Comparison of ENCODE assay signal across 17 cellular contexts in the genomic region with DNA sequence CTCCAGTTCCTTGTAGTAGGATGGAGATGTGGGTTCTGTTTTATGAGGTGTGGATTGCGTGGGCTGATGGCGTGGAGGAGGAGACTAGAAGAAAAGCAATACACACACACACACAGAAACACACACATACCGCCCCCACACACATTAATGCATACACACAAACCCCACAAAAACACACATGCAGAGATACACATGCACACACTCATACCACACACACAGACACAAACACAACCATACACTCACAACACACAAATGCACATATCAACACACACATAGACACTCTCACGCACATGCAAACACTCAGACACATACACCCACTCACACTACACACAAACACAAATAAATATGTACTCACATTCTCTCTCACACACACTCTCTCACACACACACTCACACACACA.
A peak's percentile ranks its signal among the peaks of the same experiment; 100 is the strongest.
DNase-seq lines count a peak whose midpoint lies in the region; ATAC-seq and TF ChIP-seq lines count a peak whose summit lies in the region.
"Had no signal": no experiment of that assay in that cellular context is flagged by ENCODE, and none has a peak within 500 bp of the region (broad histone marks: within the 10 kb centered on the region; RNA-seq: fewer than 3 reads in every experiment).

No MANE protein-coding gene starts in this region.

- no peak for TF ChIP-seq POLR2A in upper lobe of left lung (IDR thresholded peaks at IDR 0.05)

- H3K9me3 ChIP-seq in GM23248 (ENCODE audit: low read depth), result no peaks in the 10 kb centered on the region
- no peaks in the 10 kb centered on the region for H3K9me3 ChIP-seq in ascending aorta
- H3K9me3 ChIP-seq in hepatocyte (ENCODE audit: low read depth), result no peaks in the 10 kb centered on the region
- no peaks in the 10 kb centered on the region for H3K9me3 ChIP-seq in upper lobe of left lung
- H3K9me3 ChIP-seq: SJSA1 had no signal

- H3K4me1 ChIP-seq in GM23248 (ENCODE audit: insufficient read depth) (peaks cover 44% of the 10 kb centered on the region), ascending aorta (peaks cover 15 to 36% of the 10 kb centered on the region in 2 donors), hepatocyte (ENCODE audit: insufficient read depth) (peaks cover 38% of the 10 kb centered on the region), upper lobe of left lung (peaks cover 16 to 31% (median 24%) of the 10 kb centered on the region in 4 donors)

- H3K27ac ChIP-seq in GM23248 (peak overlapping the region; percentile 65), ascending aorta (peak overlapping the region; percentile 55 to 93), hepatocyte (peak overlapping the region; percentile 97), upper lobe of left lung (peak overlapping the region in 1 of 4 donors; percentile 77)
- H3K27ac ChIP-seq: KMS-11, SJSA1 had no signal

- WGBS in GM23248 (ENCODE audit: low coverage in 1 of 2, low lambda C conversion rate in 2 of 2, missing lambda C conversion rate in 2 of 2), 2 experiments, result 93 to 97% methylated on average over 4 of the region's 4 CpGs
- 83% methylated on average over 4 of the region's 4 CpGs for WGBS in hepatocyte (ENCODE audit: low lambda C conversion rate, missing lambda C conversion rate)
- WGBS in upper lobe of left lung, 2 donors, result 75 to 87% methylated on average over 4 of the region's 4 CpGs

- H3K27ac Mint-ChIP-seq in progenitor cell of endocrine pancreas, result peak overlapping the region; percentile 38
- H3K27ac Mint-ChIP-seq: natural killer cell; stimulated activated naive CD8-positive, alpha-beta T cell treated with anti-CD3 and anti-CD28 coated beads, Interleukin-15, Interleukin-2, amounts not matched to agents 100 ng/mL and 50 ng/mL, for 24 hours; T-helper 2 cell treated with Interferon-gamma antibody and Interleukin-4, amounts not matched to agents 5 μg/mL and 100 μg/mL, for 36 hours had no signal

- peaks cover 42% of the 10 kb centered on the region for H3F3A ChIP-seq in GM23248 (ENCODE audit: insufficient read depth)

- peaks cover 32% of the 10 kb centered on the region for H3K4me1 Mint-ChIP-seq in progenitor cell of endocrine pancreas (ENCODE audit: low read depth)

- H3K9me3 Mint-ChIP-seq in progenitor cell of endocrine pancreas (ENCODE audit: low read depth), result no peaks in the 10 kb centered on the region
- H3K9me3 Mint-ChIP-seq: natural killer cell; stimulated activated naive CD8-positive, alpha-beta T cell treated with anti-CD3 and anti-CD28 coated beads, Interleukin-15, Interleukin-2, amounts not matched to agents 100 ng/mL and 50 ng/mL, for 24 hours; T-helper 2 cell treated with Interferon-gamma antibody and Interleukin-4, amounts not matched to agents 5 μg/mL and 100 μg/mL, for 36 hours had no signal

- DNase-seq in GM23248 (no peak), ascending aorta (ENCODE audit: low spot score in 2 of 2) (no peak), hepatocyte (ENCODE audit: low spot score) (no peak), progenitor cell of endocrine pancreas (ENCODE audit: low spot score, unreplicated experiment) (no peak), upper lobe of left lung (no peak), germinal center (ENCODE audit: low spot score) (no peak)
- no peak for DNase-seq in stimulated activated CD8-positive, alpha-beta memory T cell treated with anti-CD3 and anti-CD28 coated beads, Interleukin-4, amount 100 ng/mL, for 48 hours
- DNase-seq: activated CD8-positive, alpha-beta memory T cell treated with anti-CD3 and anti-CD28 coated beads, Interleukin-2, amount 50 U/mL, for 4 hours; activated naive CD4-positive, alpha-beta T cell; natural killer cell had no signal

- no peak overlapping the region for H2AFZ ChIP-seq in GM23248
- no peak overlapping the region for H2AFZ ChIP-seq in hepatocyte

- H3K9ac ChIP-seq in GM23248, result 0 out of 2 replicates have a peak overlapping the region, but pooled peaks have one; percentile 26
- H3K9ac ChIP-seq: KMS-11 had no signal

- no peak overlapping the region for H3K4me3 Mint-ChIP-seq in progenitor cell of endocrine pancreas (ENCODE audit: low read depth)
- H3K4me3 Mint-ChIP-seq: natural killer cell; stimulated activated naive CD8-positive, alpha-beta T cell treated with anti-CD3 and anti-CD28 coated beads, Interleukin-15, Interleukin-2, amounts not matched to agents 100 ng/mL and 50 ng/mL, for 24 hours; T-helper 2 cell treated with Interferon-gamma antibody and Interleukin-4, amounts not matched to agents 5 μg/mL and 100 μg/mL, for 36 hours had no signal

- intact Hi-C loops in ascending aorta (cut with DNase I), result loop anchor here (10.0 kb wide), 4 partner anchors 151 to 949 kb away; a partner anchor contains a TSS

- H4K20me1 ChIP-seq in GM23248 (ENCODE audit: insufficient read depth) (no peaks in the 10 kb centered on the region), hepatocyte (ENCODE audit: insufficient read depth, poor library complexity, severe bottlenecking) (no peaks in the 10 kb centered on the region)

- no peaks in the 10 kb centered on the region for H3K36me3 Mint-ChIP-seq in progenitor cell of endocrine pancreas (ENCODE audit: insufficient read depth)
- H3K36me3 Mint-ChIP-seq: natural killer cell had no signal

- TF ChIP-seq CTCF in ascending aorta (IDR thresholded peaks at IDR 0.05) (no peak), hepatocyte (IDR thresholded peaks at IDR 0.05; ENCODE audit: poor library complexity) (no peak), progenitor cell of endocrine pancreas (IDR thresholded peaks at IDR 0.05; ENCODE audit: unreplicated experiment) (no peak), upper lobe of left lung (IDR thresholded peaks at IDR 0.05) (no peak)

- H3K27me3 ChIP-seq in GM23248 (replicated peaks; ENCODE audit: insufficient read depth) (no peaks in the 10 kb centered on the region), ascending aorta (no peaks in the 10 kb centered on the region), hepatocyte (no peaks in the 10 kb centered on the region), upper lobe of left lung (no peaks in the 10 kb centered on the region)
- H3K27me3 ChIP-seq: SJSA1 had no signal

- ATAC-seq in GM18502 (IDR thresholded peaks at IDR 0.05; ENCODE audit: poor library complexity, unreplicated experiment) (no peak), upper lobe of left lung (ENCODE audit: low FRiP score in 2 of 2) (no peak)
- ATAC-seq: activated CD4-positive, CD25-positive, alpha-beta regulatory T cell treated with anti-CD3 and anti-CD28 coated beads, Interleukin-2, amount 50 U/mL, for 24 hours; natural killer cell had no signal

- H3K9me2 ChIP-seq in GM23248 (ENCODE audit: insufficient read depth) (no peaks in the 10 kb centered on the region), hepatocyte (replicated peaks; ENCODE audit: insufficient read depth) (no peaks in the 10 kb centered on the region)

- no peaks in the 10 kb centered on the region for H3K79me2 ChIP-seq in GM23248 (ENCODE audit: insufficient read depth)
- H3K79me2 ChIP-seq in hepatocyte, result no peaks in the 10 kb centered on the region

- no peaks in the 10 kb centered on the region for H3K27me3 Mint-ChIP-seq in progenitor cell of endocrine pancreas
- H3K27me3 Mint-ChIP-seq: stimulated activated naive CD8-positive, alpha-beta T cell treated with anti-CD3 and anti-CD28 coated beads, Interleukin-15, Interleukin-2, amounts not matched to agents 100 ng/mL and 50 ng/mL, for 24 hours had no signal

- peak overlapping the region; percentile 16 for H3K4me2 ChIP-seq in GM23248 (ENCODE audit: unreplicated experiment)
- H3K4me2 ChIP-seq in hepatocyte, result no peak overlapping the region
- H3K4me2 ChIP-seq: KMS-11 had no signal

- in situ Hi-C loops in GM23248 (cut with MboI), result loop anchor here (25.0 kb wide), 1 partner anchor 186 kb away; no protein-coding TSS in a partner anchor

- H3K4me3 ChIP-seq in GM23248 (no peak overlapping the region), ascending aorta (no peak overlapping the region), hepatocyte (no peak overlapping the region), upper lobe of left lung (no peak overlapping the region)
- H3K4me3 ChIP-seq: lung, SJSA1 had no signal

- no peaks in the 10 kb centered on the region for H3K36me3 ChIP-seq in GM23248 (ENCODE audit: low read depth)
- no peaks in the 10 kb centered on the region for H3K36me3 ChIP-seq in ascending aorta
- no peaks in the 10 kb centered on the region for H3K36me3 ChIP-seq in hepatocyte (replicated peaks; ENCODE audit: insufficient read depth, low read depth)
- no peaks in the 10 kb centered on the region for H3K36me3 ChIP-seq in upper lobe of left lung
- H3K36me3 ChIP-seq: SJSA1 had no signal

- TF ChIP-seq EP300 in upper lobe of left lung (IDR thresholded peaks at IDR 0.05), result no peak
